ENCODE assay signal across 12 cellular contexts in genomic region chr13:95245072-95245471, GRCh38. TPM values are rescaled to one million over a fixed set of nuclear protein-coding genes. Genes with fewer than 3 reads are reported as not detected.
DNase-seq lines count a peak whose midpoint lies in the region; ATAC-seq and TF ChIP-seq lines count a peak whose summit lies in the region.
"Had no signal": no experiment of that assay in that cellular context is flagged by ENCODE, and none has a peak within 500 bp of the region (broad histone marks: within the 10 kb centered on the region; RNA-seq: fewer than 3 reads in every experiment).

No MANE protein-coding gene starts in this region.

- peaks cover 0 to 5% of the 10 kb centered on the region in 2 donors for H3K36me3 Mint-ChIP-seq in CD14-positive monocyte
- H3K36me3 Mint-ChIP-seq in activated CD4-positive, alpha-beta memory T cell treated with anti-CD3 and anti-CD28 coated beads for 36 hours, result peaks cover 29% of the 10 kb centered on the region
- peaks cover 14% of the 10 kb centered on the region for H3K36me3 Mint-ChIP-seq in activated T-helper 2 cell treated with anti-CD3 and anti-CD28 coated beads, Interferon-gamma antibody, Interleukin-2, Interleukin-4, amounts not matched to agents 10 μg/mL and 5 μg/mL and 100 μg/mL, durations not matched to agents 14 hours and 24 hours and 36 hours (ENCODE audit: low read depth)

- H3K27ac Mint-ChIP-seq in CD14-positive monocyte, result peak overlapping the region in 5 of 7 donors; percentile 26 to 69 (median 49)
- no peak overlapping the region for H3K27ac Mint-ChIP-seq in activated CD4-positive, alpha-beta memory T cell treated with anti-CD3 and anti-CD28 coated beads for 36 hours
- H3K27ac Mint-ChIP-seq in activated T-helper 2 cell treated with anti-CD3 and anti-CD28 coated beads, Interferon-gamma antibody, Interleukin-2, Interleukin-4, amounts not matched to agents 10 μg/mL and 5 μg/mL and 100 μg/mL, durations not matched to agents 14 hours and 24 hours and 36 hours, result no peak overlapping the region

- peaks cover 25% of the 10 kb centered on the region for H3K4me1 Mint-ChIP-seq in CD14-positive monocyte
- H3K4me1 Mint-ChIP-seq in activated CD4-positive, alpha-beta memory T cell treated with anti-CD3 and anti-CD28 coated beads for 36 hours (ENCODE audit: low read depth), result no peaks in the 10 kb centered on the region
- H3K4me1 Mint-ChIP-seq in activated T-helper 2 cell treated with anti-CD3 and anti-CD28 coated beads, Interferon-gamma antibody, Interleukin-2, Interleukin-4, amounts not matched to agents 10 μg/mL and 5 μg/mL and 100 μg/mL, durations not matched to agents 14 hours and 24 hours and 36 hours (ENCODE audit: low read depth), result no peaks in the 10 kb centered on the region

- intact Hi-C loops in CD14-positive monocyte (cut with micrococcal nuclease), result no loop called here
- intact Hi-C loops in activated CD4-positive, alpha-beta memory T cell treated with anti-CD3 and anti-CD28 coated beads for 36 hours (cut with micrococcal nuclease), result no loop called here
- intact Hi-C loops in activated T-helper 2 cell treated with anti-CD3 and anti-CD28 coated beads, Interferon-gamma antibody, Interleukin-2, Interleukin-4, amounts not matched to agents 10 μg/mL and 5 μg/mL and 100 μg/mL, durations not matched to agents 14 hours and 24 hours and 36 hours (cut with micrococcal nuclease), result no loop called here

- TF ChIP-seq CTCF in CD14-positive monocyte (IDR thresholded peaks at IDR 0.05), result no peak

- POLR2A ChIA-PET in activated CD4-positive, alpha-beta memory T cell treated with anti-CD3 and anti-CD28 coated beads for 36 hours (lab: Charles Lee), result no interaction called here

- DNase-seq in CD14-positive monocyte (ENCODE audit: low spot score) (no peak), EL (no peak), NCI-H526 (lab: John Stamatoyannopoulos, UW) (no peak)
- no peak for DNase-seq in activated CD4-positive, alpha-beta memory T cell treated with anti-CD3 and anti-CD28 coated beads for 36 hours
- no peak for DNase-seq in activated T-helper 2 cell treated with anti-CD3 and anti-CD28 coated beads, Interferon-gamma antibody, Interleukin-2, Interleukin-4, amounts not matched to agents 10 μg/mL and 5 μg/mL and 100 μg/mL, durations not matched to agents 14 hours and 24 hours and 36 hours (ENCODE audit: low spot score)
- DNase-seq: mucosa of descending colon, NCI-H1048, NCI-H345 had no signal

- CTCF ChIA-PET in activated CD4-positive, alpha-beta memory T cell treated with anti-CD3 and anti-CD28 coated beads for 36 hours (lab: Charles Lee), result interaction anchor here (0.7 kb wide), 1 partner anchor 136 kb away, joined by 3 read pairs; no protein-coding TSS in a partner anchor

- no peak overlapping the region for H3K4me3 Mint-ChIP-seq in CD14-positive monocyte
- H3K4me3 Mint-ChIP-seq in activated CD4-positive, alpha-beta memory T cell treated with anti-CD3 and anti-CD28 coated beads for 36 hours, result no peak overlapping the region
- H3K4me3 Mint-ChIP-seq in activated T-helper 2 cell treated with anti-CD3 and anti-CD28 coated beads, Interferon-gamma antibody, Interleukin-2, Interleukin-4, amounts not matched to agents 10 μg/mL and 5 μg/mL and 100 μg/mL, durations not matched to agents 14 hours and 24 hours and 36 hours (ENCODE audit: low read depth), result no peak overlapping the region

- ATAC-seq in GM19452 (IDR thresholded peaks at IDR 0.05; ENCODE audit: unreplicated experiment), result peak; percentile 57
- peak; percentile 65 for ATAC-seq in HG02763 (IDR thresholded peaks at IDR 0.05; ENCODE audit: unreplicated experiment)
- peak; percentile 56 for ATAC-seq in HG03571 (IDR thresholded peaks at IDR 0.05; ENCODE audit: unreplicated experiment)
- ATAC-seq: activated CD4-positive, CD25-positive, alpha-beta regulatory T cell treated with anti-CD3 and anti-CD28 coated beads, Interleukin-2, amount 50 U/mL, for 24 hours; mucosa of descending colon had no signal

- H3K27me3 Mint-ChIP-seq in CD14-positive monocyte (ENCODE audit: low read depth in 3 of 3), result peaks cover 0 to 5% (median 0%) of the 10 kb centered on the region in 3 donors
- H3K27me3 Mint-ChIP-seq in activated CD4-positive, alpha-beta memory T cell treated with anti-CD3 and anti-CD28 coated beads for 36 hours, result no peaks in the 10 kb centered on the region
- H3K27me3 Mint-ChIP-seq in activated T-helper 2 cell treated with anti-CD3 and anti-CD28 coated beads, Interferon-gamma antibody, Interleukin-2, Interleukin-4, amounts not matched to agents 10 μg/mL and 5 μg/mL and 100 μg/mL, durations not matched to agents 14 hours and 24 hours and 36 hours (ENCODE audit: low read depth), result no peaks in the 10 kb centered on the region

- H3K9me3 Mint-ChIP-seq in CD14-positive monocyte, result peaks cover 0 to 2% (median 0%) of the 10 kb centered on the region in 7 donors
- no peaks in the 10 kb centered on the region for H3K9me3 Mint-ChIP-seq in activated CD4-positive, alpha-beta memory T cell treated with anti-CD3 and anti-CD28 coated beads for 36 hours
- no peaks in the 10 kb centered on the region for H3K9me3 Mint-ChIP-seq in activated T-helper 2 cell treated with anti-CD3 and anti-CD28 coated beads, Interferon-gamma antibody, Interleukin-2, Interleukin-4, amounts not matched to agents 10 μg/mL and 5 μg/mL and 100 μg/mL, durations not matched to agents 14 hours and 24 hours and 36 hours

RNA-seq across cellular contexts. Expression of gene ABCC4, which starts 56.2 kb away (rescaled TPM):
- polyA plus RNA-seq in CD14-positive monocyte, result 1 to 10 TPM; 1.7 to 2.5 TPM
- 1 to 10 TPM; 6.9 to 8.7 TPM for total RNA-seq in activated CD4-positive, alpha-beta memory T cell treated with anti-CD3 and anti-CD28 coated beads for 36 hours
- total RNA-seq in activated T-helper 2 cell treated with anti-CD3 and anti-CD28 coated beads, Interferon-gamma antibody, Interleukin-2, Interleukin-4, amounts not matched to agents 10 μg/mL and 5 μg/mL and 100 μg/mL, durations not matched to agents 14 hours and 24 hours and 36 hours, result 19.3 and 19.6 TPM in 2 replicates

Comparison
In these comparisons a context has a peak if more than half of its experiments do, and no peak if none do; other contexts are left out.
1. H3K27ac Mint-ChIP-seq: peak in CD14-positive monocyte (5 of 7); none in activated CD4-positive, alpha-beta memory T cell treated with anti-CD3 and anti-CD28 coated beads for 36 hours (single experiment) and activated T-helper 2 cell treated with anti-CD3 and anti-CD28 coated beads, Interferon-gamma antibody, Interleukin-2, Interleukin-4, amounts not matched to agents 10 μg/mL and 5 μg/mL and 100 μg/mL, durations not matched to agents 14 hours and 24 hours and 36 hours (single experiment).
2. Peak in every context shown above with its lines, with median percentiles within 50 percentile points of each other: ATAC-seq.